28 cellular contexts compared by ENCODE assay signal in the genomic region with DNA sequence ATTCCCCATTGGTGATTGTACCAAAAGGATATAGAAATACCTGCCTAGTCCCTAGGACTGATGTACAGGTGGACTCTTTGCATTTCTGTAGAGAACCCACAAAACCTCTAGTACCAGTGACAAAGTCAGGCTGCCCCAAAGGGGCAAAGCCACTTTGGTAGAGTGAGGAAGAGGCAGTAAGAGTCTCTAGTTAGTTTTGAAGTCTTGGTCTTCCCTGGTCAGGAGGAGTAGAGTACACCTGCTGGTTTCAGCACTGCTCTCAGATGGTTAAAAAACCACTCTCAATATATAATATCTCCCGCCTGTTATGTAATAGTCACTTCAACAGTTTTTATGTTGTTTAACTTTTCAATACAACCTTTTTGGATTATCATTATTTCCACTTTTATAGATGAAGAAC.
DNase-seq lines count a peak whose midpoint lies in the region; ATAC-seq and TF ChIP-seq lines count a peak whose summit lies in the region.
"Had no signal": no experiment of that assay in that cellular context is flagged by ENCODE, and none has a peak within 500 bp of the region (broad histone marks: within the 10 kb centered on the region; RNA-seq: fewer than 3 reads in every experiment).

No MANE protein-coding gene starts in this region.

- DNase-seq in GM12865 (ENCODE audit: low read depth) (peak; percentile 50), dermis blood vessel endothelial cell (peak; percentile 2), neural progenitor cell (ENCODE audit: low spot score) (no peak), left ventricle myocardium inferior (no peak), KG1 (lab: John Stamatoyannopoulos, UW) (no peak), Ammon's horn (ENCODE audit: low spot score) (no peak)
- DNase-seq: activated B cell treated with CpG ODN at 0.5 μM for 24 hours; activated CD4-positive, alpha-beta T cell treated with anti-CD3 and anti-CD28 coated beads, Interleukin-2, amount 50 U/mL, for 4 hours; DMS53; endodermal cell; HFFc6; left colon; NCI-H1092 treated with DMSO at 0.1 percent for 48 hours; NCI-H187 treated with DMSO at 0.1 percent for 48 hours; NCI-H2171 treated with DMSO at 0.1 percent for 48 hours; NCI-H524 treated with DMSO at 0.1 percent for 48 hours; NK-92 treated with Interleukin-12 subunit alpha and Interleukin-12 subunit beta, amount 100 ng/mL, for 24 hours; occipital lobe; small intestine; stimulated activated CD4-positive, alpha-beta T cell treated with anti-CD3 and anti-CD28 coated beads, Interleukin-1b, Interleukin-23, amount 100 ng/mL, for 48 hours; stimulated activated CD8-positive, alpha-beta memory T cell treated with anti-CD3 and anti-CD28 coated beads, Interleukin-4, amount 100 ng/mL, for 48 hours; tibial artery had no signal

- peaks cover 3% of the 10 kb centered on the region for H3K9me3 Mint-ChIP-seq in neural progenitor cell
- H3K9me3 Mint-ChIP-seq: endodermal cell had no signal

- H3K9me3 ChIP-seq in neural progenitor cell (ENCODE audit: low read depth) (no peaks in the 10 kb centered on the region), left ventricle myocardium inferior (replicated peaks) (peaks cover under 1% of the 10 kb centered on the region)
- H3K9me3 ChIP-seq: gastroesophageal sphincter, tibial artery had no signal

- H3K4me2 ChIP-seq in neural progenitor cell, result peak overlapping the region; percentile 27
- H3K4me2 ChIP-seq: hepatocyte had no signal

- H3K27ac Mint-ChIP-seq in neural progenitor cell, result no peak overlapping the region
- H3K27ac Mint-ChIP-seq: activated B cell treated with CpG ODN at 0.5 μM for 24 hours; activated naive CD4-positive, alpha-beta T cell treated with anti-CD3 and anti-CD28 coated beads, Interleukin-2, amount 50 U/mL, for 72 hours; activated T-helper 1 cell treated with anti-CD3 and anti-CD28 coated beads, Interleukin-12 subunit alpha, Interleukin-12 subunit beta, Interleukin-2, Interleukin-4 antibody, amounts not matched to agents 30 ng/mL and 10 ng/mL and 1 ng/mL, durations not matched to agents 14 hours and 24 hours and 36 hours; endodermal cell had no signal

- H3K79me2 ChIP-seq in neural progenitor cell (ENCODE audit: low read depth), result no peaks in the 10 kb centered on the region
- H3K79me2 ChIP-seq: hepatocyte had no signal

- TF ChIP-seq CTCF in GM12865 (IDR thresholded peaks at IDR 0.05; ENCODE audit: insufficient read depth, low read depth, low read length, missing control alignments), result no peak
- TF ChIP-seq CTCF in neural progenitor cell (IDR thresholded peaks at IDR 0.05), result no peak
- no peak for TF ChIP-seq CTCF in left ventricle myocardium inferior (IDR thresholded peaks at IDR 0.05; ENCODE audit: borderline replicate concordance)

- intact Hi-C loops in left ventricle myocardium inferior (cut with micrococcal nuclease), result no loop called here

- H3K9ac ChIP-seq in neural progenitor cell, result no peak overlapping the region

- H3K36me3 Mint-ChIP-seq in neural progenitor cell, result peaks cover 7% of the 10 kb centered on the region

- no peaks in the 10 kb centered on the region for H4K20me1 ChIP-seq in neural progenitor cell (ENCODE audit: low read depth)

- peak; percentile 41 for ATAC-seq in HG03025 (IDR thresholded peaks at IDR 0.05; ENCODE audit: low FRiP score, unreplicated experiment)
- ATAC-seq: activated naive CD4-positive, alpha-beta T cell treated with anti-CD3 and anti-CD28 coated beads, Interleukin-2, amount 50 U/mL, for 72 hours; gastroesophageal sphincter; left colon had no signal

- H2AFZ ChIP-seq in neural progenitor cell (replicated peaks), result no peak overlapping the region
- H2AFZ ChIP-seq: hepatocyte had no signal

- H3K4me1 ChIP-seq in neural progenitor cell (peaks cover 20% of the 10 kb centered on the region), left ventricle myocardium inferior (no peaks in the 10 kb centered on the region)
- H3K4me1 ChIP-seq: gastroesophageal sphincter had no signal

- H3K36me3 ChIP-seq in neural progenitor cell (peaks cover 3% of the 10 kb centered on the region), left ventricle myocardium inferior (no peaks in the 10 kb centered on the region)
- H3K36me3 ChIP-seq: gastroesophageal sphincter, tibial artery had no signal

- H3K27me3 Mint-ChIP-seq in neural progenitor cell (ENCODE audit: insufficient read depth, low read depth), result no peaks in the 10 kb centered on the region
- H3K27me3 Mint-ChIP-seq: activated B cell treated with CpG ODN at 0.5 μM for 24 hours had no signal

- peaks cover 41% of the 10 kb centered on the region for H3K4me1 Mint-ChIP-seq in neural progenitor cell

- no peaks in the 10 kb centered on the region for H3K27me3 ChIP-seq in neural progenitor cell
- no peaks in the 10 kb centered on the region for H3K27me3 ChIP-seq in left ventricle myocardium inferior (ENCODE audit: low read depth)
- H3K27me3 ChIP-seq: gastroesophageal sphincter, hepatocyte, tibial artery had no signal

- no peaks in the 10 kb centered on the region for H3F3A ChIP-seq in neural progenitor cell (ENCODE audit: low read depth)

- H3K4me3 Mint-ChIP-seq in neural progenitor cell, result no peak overlapping the region
- H3K4me3 Mint-ChIP-seq: activated B cell treated with CpG ODN at 0.5 μM for 24 hours; activated T-helper 1 cell treated with anti-CD3 and anti-CD28 coated beads, Interleukin-12 subunit alpha, Interleukin-12 subunit beta, Interleukin-2, Interleukin-4 antibody, amounts not matched to agents 30 ng/mL and 10 ng/mL and 1 ng/mL, durations not matched to agents 14 hours and 24 hours and 36 hours; endodermal cell; HFFc6 had no signal

- H3K4me3 ChIP-seq in GM12865 (ENCODE audit: low read depth, low read length), result no peak overlapping the region
- H3K4me3 ChIP-seq in neural progenitor cell, result no peak overlapping the region
- no peak overlapping the region for H3K4me3 ChIP-seq in left ventricle myocardium inferior
- H3K4me3 ChIP-seq: coronary artery, gastroesophageal sphincter, hepatocyte, tibial artery had no signal

- no peak overlapping the region for H3K27ac ChIP-seq in neural progenitor cell
- no peak overlapping the region for H3K27ac ChIP-seq in left ventricle myocardium inferior (replicated peaks)
- H3K27ac ChIP-seq: coronary artery, gastroesophageal sphincter had no signal

Comparison
In these comparisons a context has a peak if more than half of its experiments do, and no peak if none do; other contexts are left out.
1. DNase-seq: peak in GM12865 (single experiment) and dermis blood vessel endothelial cell (single experiment); none in neural progenitor cell (single experiment), left ventricle myocardium inferior (single experiment), KG1 (single experiment) and Ammon's horn (single experiment).